Comparison of ENCODE assay signal across 1 cellular context in genomic region chr5:179324760-179325295, GRCh38.
TF ChIP-seq lines count a peak whose summit lies in the region.

No MANE protein-coding gene starts in this region.

TF ChIP-seq in liver, 16 proteins besides CTCF, POLR2A, EP300 and RAD21 (continued from another document):
- TF ChIP-seq REST (IDR thresholded peaks at IDR 0.05) (no peak), NR2F2 (IDR thresholded peaks at IDR 0.05) (no peak), FOXA1 (IDR thresholded peaks at IDR 0.05) (no peak), YY1 (IDR thresholded peaks at IDR 0.05) (no peak), HNF4A (conservative IDR thresholded peaks at IDR 0.05) (no peak), ZBTB33 (IDR thresholded peaks at IDR 0.05) (no peak), TAF1 (conservative IDR thresholded peaks at IDR 0.05) (no peak), JUND (IDR thresholded peaks at IDR 0.05) (no peak), MAX (IDR thresholded peaks at IDR 0.05) (no peak), RXRA (IDR thresholded peaks at IDR 0.05) (no peak)
